In the genomic region with DNA sequence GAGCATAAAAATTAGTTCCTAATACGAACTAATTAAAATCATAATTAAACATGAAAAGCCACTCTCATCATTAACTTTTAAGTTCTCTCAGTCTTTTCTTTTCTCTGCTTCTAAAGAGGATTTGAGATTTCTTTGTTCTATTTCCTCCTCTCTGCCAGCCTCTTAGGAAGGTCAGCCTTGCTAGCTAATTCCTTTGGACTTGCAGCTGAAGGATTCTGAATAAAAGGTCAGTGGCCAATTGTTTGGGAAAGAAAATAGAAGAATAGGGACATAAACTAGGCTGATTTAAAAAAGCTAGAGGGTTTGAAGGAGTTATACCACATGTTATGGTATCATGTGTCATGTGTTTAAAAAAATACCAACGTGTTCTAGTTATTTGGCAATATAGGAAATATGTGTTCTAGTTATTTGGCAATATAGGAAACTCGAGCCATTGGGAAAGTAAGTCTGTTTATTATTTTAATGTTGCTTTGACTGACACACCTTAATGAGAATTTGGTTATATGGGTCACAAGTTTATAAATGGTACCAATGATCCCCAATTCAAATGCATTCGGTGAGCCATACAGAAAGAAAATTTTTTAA, we compare ENCODE assay signal across 20 cellular contexts.
"Had no signal": no experiment of that assay in that cellular context is flagged by ENCODE, and none has a peak within 500 bp of the region (broad histone marks: within the 10 kb centered on the region; RNA-seq: fewer than 3 reads in every experiment).

No MANE protein-coding gene starts in this region.

- DNase-seq: activated CD4-positive, alpha-beta T cell treated with anti-CD3 and anti-CD28 coated beads, Interleukin-2, amount 10 ng/mL, durations not matched to agents 24 days and 14 days; activated CD4-positive, CD25-positive, alpha-beta regulatory T cell; activated CD8-positive, alpha-beta T cell treated with anti-CD3 and anti-CD28 coated beads for 36 hours; activated naive CD4-positive, alpha-beta T cell treated with Interleukin-2 at 50 U/mL for 16 hours; activated T-cell treated with anti-CD3 and anti-CD28 coated beads, Interleukin-2, amount 50 U/mL, for 24 hours; anterior cingulate cortex; cortex of kidney; effector CD8-positive, alpha-beta T cell; foreskin keratinocyte; glutamatergic neuron; hippocampal formation; lower lobe of right lung; nucleus accumbens; posterior cingulate gyrus; retina; stimulated activated naive CD8-positive, alpha-beta T cell treated with anti-CD3 and anti-CD28 coated beads, Interleukin-15, Interleukin-2, amounts not matched to agents 100 U/mL and 50 U/mL, for 24 hours; uterus had no signal

- H3K9me3 ChIP-seq: esophagus muscularis mucosa, lower lobe of right lung, uterus had no signal

- H3K4me1 ChIP-seq: esophagus muscularis mucosa, foreskin keratinocyte, lower lobe of right lung, tibial nerve, uterus had no signal

- ATAC-seq: activated CD8-positive, alpha-beta T cell treated with anti-CD3 and anti-CD28 coated beads for 36 hours; foreskin keratinocyte; lower lobe of right lung; natural killer cell treated with Interleukin-12 subunit alpha and Interleukin-12 subunit beta and Interleukin-15 and Interleukin-18, amount 100 ng/mL, for 72 hours; stimulated activated naive CD8-positive, alpha-beta T cell treated with anti-CD3 and anti-CD28 coated beads, Interleukin-15, Interleukin-2, amounts not matched to agents 100 U/mL and 50 U/mL, for 24 hours had no signal

- H3K36me3 ChIP-seq: esophagus muscularis mucosa, lower lobe of right lung, tibial nerve, uterus had no signal

- H3K27me3 ChIP-seq: esophagus muscularis mucosa, foreskin keratinocyte, tibial nerve, uterus had no signal

- H3K27ac ChIP-seq: esophagus muscularis mucosa, foreskin keratinocyte, lower lobe of right lung, tibial nerve, uterus had no signal

- H3K4me3 ChIP-seq: esophagus muscularis mucosa, lower lobe of right lung, tibial nerve, uterus had no signal
